In genomic region chr11:110249066-110249465, GRCh38 we compare ENCODE assay signal across 12 cellular contexts. TPM values are rescaled to one million over a fixed set of nuclear protein-coding genes. Genes with fewer than 3 reads are reported as not detected.
DNase-seq lines count a peak whose midpoint lies in the region; ATAC-seq and TF ChIP-seq lines count a peak whose summit lies in the region.
"Had no signal": no experiment of that assay in that cellular context is flagged by ENCODE, and none has a peak within 500 bp of the region (broad histone marks: within the 10 kb centered on the region; RNA-seq: fewer than 3 reads in every experiment).

No MANE protein-coding gene starts in this region.

- no peaks in the 10 kb centered on the region for H3F3A ChIP-seq in neural cell (ENCODE audit: insufficient read depth, low read length, poor library complexity, severe bottlenecking)

- no peaks in the 10 kb centered on the region for H3K4me1 Mint-ChIP-seq in Caco-2 (ENCODE audit: low read depth, unreplicated experiment)
- peaks cover 7% of the 10 kb centered on the region for H3K4me1 Mint-ChIP-seq in brain
- H3K4me1 Mint-ChIP-seq in activated naive CD8-positive, alpha-beta T cell treated with anti-CD3 and anti-CD28 coated beads, Interleukin-2, amount 50 U/mL, for 24 hours, result peaks cover 5% of the 10 kb centered on the region

- H3K27ac Mint-ChIP-seq in Caco-2 (ENCODE audit: unreplicated experiment) (no peak overlapping the region), brain (peak overlapping the region in 1 of 5 experiments; percentile 47)
- no peak overlapping the region for H3K27ac Mint-ChIP-seq in activated naive CD8-positive, alpha-beta T cell treated with anti-CD3 and anti-CD28 coated beads, Interleukin-2, amount 50 U/mL, for 24 hours

- H3K27me3 Mint-ChIP-seq in Caco-2 (ENCODE audit: insufficient read depth, unreplicated experiment) (no peaks in the 10 kb centered on the region), brain (no peaks in the 10 kb centered on the region)
- H3K27me3 Mint-ChIP-seq in activated naive CD8-positive, alpha-beta T cell treated with anti-CD3 and anti-CD28 coated beads, Interleukin-2, amount 50 U/mL, for 24 hours, result no peaks in the 10 kb centered on the region

- CTCF ChIA-PET in Caco-2 (lab: Charles Lee), result interaction anchor here (1.2 kb wide), 2 partner anchors 48 to 128 kb away, joined by 7 to 8 read pairs; no protein-coding TSS in a partner anchor

- H4K20me1 ChIP-seq in KMS-11 (ENCODE audit: insufficient read depth), result no peaks in the 10 kb centered on the region
- no peaks in the 10 kb centered on the region for H4K20me1 ChIP-seq in neural cell (ENCODE audit: insufficient read depth)

- H3K9ac ChIP-seq in KMS-11 (no peak overlapping the region), neural cell (ENCODE audit: low read length) (no peak overlapping the region)

- H3K27me3 ChIP-seq in Caco-2 (replicated peaks; ENCODE audit: control insufficient read depth, insufficient read depth, low read length) (no peaks in the 10 kb centered on the region), KMS-11 (ENCODE audit: insufficient read depth, low read depth) (no peaks in the 10 kb centered on the region), neural cell (ENCODE audit: insufficient read depth, low read depth, low read length) (no peaks in the 10 kb centered on the region)

- peak; percentile 43 for TF ChIP-seq RAD21 in neural cell (conservative IDR thresholded peaks at IDR 0.05)

- H2AFZ ChIP-seq in KMS-11 (ENCODE audit: low read depth), result no peak overlapping the region
- H2AFZ ChIP-seq in neural cell (ENCODE audit: low read depth, low read length), result no peak overlapping the region

- no TSS peak for BruUV-seq in Caco-2 (replicated peaks; lab: Mats Ljungman, UMichigan)

- H3K9me2 ChIP-seq in neural cell (ENCODE audit: insufficient read depth, low read length), result no peaks in the 10 kb centered on the region

- H3K4me1 ChIP-seq in Caco-2 (no peaks in the 10 kb centered on the region), KMS-11 (ENCODE audit: low read depth, poor library complexity, severe bottlenecking) (no peaks in the 10 kb centered on the region)

- H3K9me3 ChIP-seq in Caco-2 (no peaks in the 10 kb centered on the region), neural cell (ENCODE audit: low read length) (no peaks in the 10 kb centered on the region)

- no peak for ATAC-seq in HG02571 (IDR thresholded peaks at IDR 0.05; ENCODE audit: unreplicated experiment)
- ATAC-seq in GM18873 (IDR thresholded peaks at IDR 0.05; ENCODE audit: low FRiP score, unreplicated experiment), result no peak
- ATAC-seq in activated naive CD8-positive, alpha-beta T cell treated with anti-CD3 and anti-CD28 coated beads, Interleukin-2, amount 50 U/mL, for 24 hours, result no peak

- H3K79me2 ChIP-seq in KMS-11 (ENCODE audit: insufficient read depth, low read depth) (no peaks in the 10 kb centered on the region), neural cell (replicated peaks; ENCODE audit: insufficient read depth, low read length) (no peaks in the 10 kb centered on the region)

- TF ChIP-seq CTCF in Caco-2 (IDR thresholded peaks at IDR 0.05; ENCODE audit: insufficient read depth in 1 of 2, low read depth in 1 of 2, low read length in 1 of 2, severe bottlenecking in 1 of 2, unreplicated experiment in 1 of 2) (peak; percentile 33 to 45), KMS-11 (conservative IDR thresholded peaks at IDR 0.05; ENCODE audit: low read depth, low read length) (peak; percentile 40; the same call in 1 of the 2 replicates), brain (conservative IDR thresholded peaks at IDR 0.05) (peak; percentile 41 to 51), neural cell (IDR thresholded peaks at IDR 0.05; ENCODE audit: poor library complexity, severe bottlenecking) (peak; percentile 54)

- POLR2A ChIA-PET in Caco-2 (lab: Charles Lee), result no interaction called here

- DNase-seq in Caco-2, result no peak
- DNase-seq in EL, result no peak
- DNase-seq in activated naive CD8-positive, alpha-beta T cell treated with anti-CD3 and anti-CD28 coated beads, Interleukin-2, amount 50 U/mL, for 24 hours, result no peak
- DNase-seq: activated CD4-positive, alpha-beta T cell treated with anti-CD3 and anti-CD28 coated beads for 1 hour; cortex of kidney; SHP77 treated with DMSO at 0.1 percent for 48 hours; stimulated activated CD4-positive, alpha-beta T cell treated with anti-CD3 and anti-CD28 coated beads, Interleukin-12 subunit alpha, Interleukin-12 subunit beta, amount 100 ng/mL, for 4 hours had no signal

- peaks cover 7% of the 10 kb centered on the region for H3K36me3 ChIP-seq in Caco-2 (ENCODE audit: control insufficient read depth, insufficient read depth, low read length)
- no peaks in the 10 kb centered on the region for H3K36me3 ChIP-seq in KMS-11 (ENCODE audit: insufficient read depth)
- H3K36me3 ChIP-seq in neural cell (ENCODE audit: insufficient read depth, low read length), result no peaks in the 10 kb centered on the region

- no peak overlapping the region for H3K4me3 Mint-ChIP-seq in Caco-2 (ENCODE audit: unreplicated experiment)
- H3K4me3 Mint-ChIP-seq in brain, result no peak overlapping the region
- no peak overlapping the region for H3K4me3 Mint-ChIP-seq in activated naive CD8-positive, alpha-beta T cell treated with anti-CD3 and anti-CD28 coated beads, Interleukin-2, amount 50 U/mL, for 24 hours

- H3K27ac ChIP-seq in KMS-11 (no peak overlapping the region), neural cell (ENCODE audit: low read length) (no peak overlapping the region)

- peaks cover 77% of the 10 kb centered on the region for H3K36me3 Mint-ChIP-seq in Caco-2 (ENCODE audit: insufficient read depth, unreplicated experiment)
- peaks cover 64% of the 10 kb centered on the region for H3K36me3 Mint-ChIP-seq in brain
- H3K36me3 Mint-ChIP-seq in activated naive CD8-positive, alpha-beta T cell treated with anti-CD3 and anti-CD28 coated beads, Interleukin-2, amount 50 U/mL, for 24 hours (ENCODE audit: low read depth), result peaks cover 34% of the 10 kb centered on the region

- H3K4me2 ChIP-seq in KMS-11 (no peak overlapping the region), neural cell (ENCODE audit: low read length) (no peak overlapping the region)

- H3K9me3 Mint-ChIP-seq in Caco-2 (ENCODE audit: unreplicated experiment) (no peaks in the 10 kb centered on the region), brain (no peaks in the 10 kb centered on the region)
- no peaks in the 10 kb centered on the region for H3K9me3 Mint-ChIP-seq in activated naive CD8-positive, alpha-beta T cell treated with anti-CD3 and anti-CD28 coated beads, Interleukin-2, amount 50 U/mL, for 24 hours

- no peak for TF ChIP-seq EP300 in neural cell (conservative IDR thresholded peaks at IDR 0.05; ENCODE audit: poor library complexity, severe bottlenecking)

- no peak overlapping the region for H3K4me3 ChIP-seq in Caco-2 (ENCODE audit: low read depth, low read length)
- no peak overlapping the region for H3K4me3 ChIP-seq in KMS-11 (IDR thresholded peaks at IDR 0.05; ENCODE audit: insufficient read depth, low read depth, low read length)
- H3K4me3 ChIP-seq in neural cell (ENCODE audit: low read length), result no peak overlapping the region

- intact Hi-C loops in Caco-2 (cut with micrococcal nuclease; ENCODE audit: unreplicated experiment), result loop anchor here (1.0 to 2.0 kb wide), 3 partner anchors 48 to 303 kb away; no protein-coding TSS in a partner anchor

TF ChIP-seq in neural cell, 6 proteins besides CTCF, POLR2A, EP300 and RAD21:
- TF ChIP-seq REST (IDR thresholded peaks at IDR 0.05; ENCODE audit: borderline replicate concordance) (no peak), MXI1 (conservative IDR thresholded peaks at IDR 0.05; ENCODE audit: poor library complexity, severe bottlenecking) (no peak), EZH2 (IDR thresholded peaks at IDR 0.05; ENCODE audit: borderline replicate concordance, insufficient read depth, low read length, poor library complexity, severe bottlenecking) (no peak), SMC3 (conservative IDR thresholded peaks at IDR 0.05; ENCODE audit: poor library complexity) (peak; percentile 53), POLR2AphosphoS5 (IDR thresholded peaks at IDR 0.05) (no peak), TAF1 (IDR thresholded peaks at IDR 0.05; ENCODE audit: low read depth) (no peak)

RNA-seq across cellular contexts. Expression of gene RDX, which starts 47.3 kb away (rescaled TPM):
- 250 and 251 TPM in 2 replicates for total RNA-seq in Caco-2 (2022)
- polyA plus RNA-seq in brain (ENCODE audit: insufficient read depth, low read depth, low replicate concordance), result 31.5 TPM
- polyA plus RNA-seq in neural cell, result 30.5 and 39.0 TPM in 2 replicates
- 54.5 and 71.7 TPM in 2 replicates for polyA minus RNA-seq in neural cell
